Comparison of ENCODE assay signal across 23 cellular contexts in genomic region chr16:54006693-54007092, GRCh38.
"Had no signal": no experiment of that assay in that cellular context is flagged by ENCODE, and none has a peak within 500 bp of the region (broad histone marks: within the 10 kb centered on the region; RNA-seq: fewer than 3 reads in every experiment).

No MANE protein-coding gene starts in this region.

- ATAC-seq: left lung, lower lobe of right lung, sciatic nerve had no signal

- H3K4me1 ChIP-seq: esophagus squamous epithelium, left lung, lower lobe of right lung, parathyroid adenoma, prostate gland, suprapubic skin, thyroid gland had no signal

- H3K36me3 ChIP-seq: heart left ventricle, left lung, prostate gland had no signal

- H2AFZ ChIP-seq: parathyroid adenoma had no signal

- FAIRE-seq: colon, islet of Langerhans, urothelium cell line had no signal

- H3K27me3 ChIP-seq: esophagus squamous epithelium, heart left ventricle, left lung, suprapubic skin, thyroid gland had no signal

- DNase-seq: cerebellar nuclear complex; esophagus squamous epithelium; foreskin melanocyte; heart left ventricle; hippocampal formation; kidney glomerular epithelial cell; left lung; lower lobe of right lung; midbrain; naive B cell; occipital lobe; retina; stimulated activated CD4-positive, alpha-beta T cell treated with anti-CD3 and anti-CD28 coated beads, Interleukin-12 subunit alpha, Interleukin-12 subunit beta, amount 100 ng/mL, for 4 hours; stimulated activated naive CD4-positive, alpha-beta T cell treated with Interleukin-2 at 50 U/mL for 16 hours; thyroid gland had no signal

- H3K27ac ChIP-seq: esophagus squamous epithelium, heart left ventricle, left lung, lower lobe of right lung, parathyroid adenoma, prostate gland, skin epidermis, suprapubic skin, thyroid gland had no signal

- H3K9ac ChIP-seq: parathyroid adenoma had no signal

- H3K9me3 ChIP-seq: esophagus squamous epithelium, left lung, prostate gland, suprapubic skin, thyroid gland had no signal

- H3K4me3 ChIP-seq: esophagus squamous epithelium, heart left ventricle, left lung, lower lobe of right lung, prostate gland, skin epidermis, suprapubic skin, thyroid gland had no signal

- H3K79me2 ChIP-seq: parathyroid adenoma had no signal
